Comparison of ENCODE assay signal across 24 cellular contexts in genomic region chr2:14678754-14679153, GRCh38. TPM values are rescaled to one million over a fixed set of nuclear protein-coding genes. Genes with fewer than 3 reads are reported as not detected.
DNase-seq lines count a peak whose midpoint lies in the region; ATAC-seq, FAIRE-seq and TF ChIP-seq lines count a peak whose summit lies in the region.
"Had no signal": no experiment of that assay in that cellular context is flagged by ENCODE, and none has a peak within 500 bp of the region (broad histone marks: within the 10 kb centered on the region; RNA-seq: fewer than 3 reads in every experiment).

No MANE protein-coding gene starts in this region.

- intact Hi-C loops in mucosa of descending colon (cut with DNase I, micrococcal nuclease): no loop called here
- intact Hi-C loops in HepG2 (cut with micrococcal nuclease; ENCODE audit: unreplicated experiment): no loop called here

- no peak for TF ChIP-seq RAD21 in HepG2 (CRISPR knock-in tag; IDR thresholded peaks at IDR 0.05)

- POLR2A ChIA-PET in HepG2 (lab: Yijun Ruan, JAX): no interaction called here

- H3K9me3 ChIP-seq in mucosa of descending colon (no peaks in the 10 kb centered on the region), HepG2 (ENCODE audit: low read length) (0 out of 2 replicates have a peak, but pooled peaks cover 7% of the 10 kb centered on the region)
- H3K9me3 ChIP-seq: SK-N-SH had no signal

- H3K27ac ChIP-seq in HepG2 (ENCODE audit: extremely low read length, insufficient read depth, low read length): no peak overlapping the region

- H3K79me2 ChIP-seq in HepG2 (ENCODE audit: insufficient read depth, low read length): no peaks in the 10 kb centered on the region

- H3K9ac ChIP-seq in HepG2 (ENCODE audit: insufficient read depth, low read depth, low read length): no peak overlapping the region
- H3K9ac ChIP-seq: SK-N-SH had no signal

- peak; percentile 10 for ATAC-seq in mucosa of descending colon
- no peak for ATAC-seq in HG03139 (IDR thresholded peaks at IDR 0.05; ENCODE audit: unreplicated experiment)
- no peak for ATAC-seq in HepG2
- ATAC-seq: K562, Panc1 had no signal

- H2AFZ ChIP-seq in HepG2 (ENCODE audit: low read length): no peak overlapping the region

- H3K27me3 ChIP-seq in HepG2 (ENCODE audit: control insufficient read depth in 1 of 2, insufficient read depth in 2 of 2, low read length in 2 of 2): no peaks in the 10 kb centered on the region

- FAIRE-seq in HepG2 (lab: Jason Lieb, UNC): no peak
- FAIRE-seq: A204.1, K562 had no signal

- no peak for TF ChIP-seq POLR2A in HepG2 (IDR thresholded peaks at IDR 0.05; ENCODE audit: insufficient read depth in 1 of 2, low read depth in 2 of 2, low read length in 2 of 2)

- in situ Hi-C loops in HepG2 (cut with HindIII; ENCODE audit: extremely low pct_ligation_motif_present, low pct_unique_long_range_greater_than_20kb): no loop called here

- H4K20me1 ChIP-seq in HepG2 (ENCODE audit: insufficient read depth, low read length): no peaks in the 10 kb centered on the region

- TF ChIP-seq CTCF in AG10803 (conservative IDR thresholded peaks at IDR 0.05; ENCODE audit: low read length) (no peak), mucosa of descending colon (IDR thresholded peaks at IDR 0.05) (no peak), HepG2 (CRISPR knock-in tag; IDR thresholded peaks at IDR 0.05) (no peak)

- CTCF ChIA-PET in HepG2 (lab: Yijun Ruan, JAX; ENCODE audit: low intra/inter-chr PET ratio, low total read pairs): no interaction called here

- H3K4me1 ChIP-seq in mucosa of descending colon (ENCODE audit: low read depth) (no peaks in the 10 kb centered on the region), HepG2 (ENCODE audit: insufficient read depth, low read length) (no peaks in the 10 kb centered on the region)

- no peak overlapping the region for H3K4me2 ChIP-seq in HepG2 (ENCODE audit: low read depth, low read length)
- H3K4me2 ChIP-seq: SK-N-SH had no signal

- H3K36me3 ChIP-seq in mucosa of descending colon (ENCODE audit: low read depth) (no peaks in the 10 kb centered on the region), HepG2 (replicated peaks in 1 of 2; ENCODE audit: control insufficient read depth in 1 of 2, insufficient read depth in 2 of 2, low read length in 2 of 2) (no peaks in the 10 kb centered on the region)

- BruUV-seq in HepG2 (replicated peaks; lab: Mats Ljungman, UMichigan): no TSS peak

- TF ChIP-seq EP300 in HepG2 (IDR thresholded peaks at IDR 0.05; ENCODE audit: low read depth in 2 of 2, low read length in 2 of 2) (no peak), HepG2 (CRISPR knock-in tag; IDR thresholded peaks at IDR 0.05; ENCODE audit: borderline replicate concordance) (no peak)

- H3K4me3 ChIP-seq in AG10803 (ENCODE audit: low read length): no peak overlapping the region
- no peak overlapping the region for H3K4me3 ChIP-seq in mucosa of descending colon
- H3K4me3 ChIP-seq in HepG2 (replicated peaks in 1 of 3; ENCODE audit: insufficient read depth in 1 of 3, low read depth in 2 of 3, low read length in 3 of 3): no peak overlapping the region
- H3K4me3 ChIP-seq: K562 had no signal

- DNase-seq in AG10803 (ENCODE audit: low read depth) (peak; percentile 30), HT1080 (ENCODE audit: low read depth) (peak; percentile 24), fibroblast of gingiva (ENCODE audit: low read depth) (peak; percentile 45), mucosa of descending colon (no peak), HepG2 (ENCODE audit: low spot score) (no peak), LoVo (ENCODE audit: low spot score) (no peak), NCI-H1930 (lab: John Stamatoyannopoulos, UW) (no peak)
- DNase-seq: AML-193; Calu3; CD4-positive, CD25-positive, alpha-beta regulatory T cell; DMS79 treated with DMSO at 0.1 percent for 48 hours; GDM1; NCI-H1092 treated with DMSO at 0.1 percent for 48 hours; NCI-H187; NCI-H2171; NCI-H510A; NCI-H82; Right ventricle myocardium superior; SK-N-SH; T-helper 1 cell had no signal

TF ChIP-seq in HepG2, 621 proteins besides CTCF, POLR2A, EP300 and RAD21:
- no peak for TF ChIP-seq ZNF589 (CRISPR knock-in tag; conservative IDR thresholded peaks at IDR 0.05)
- no peak for TF ChIP-seq ISX (CRISPR knock-in tag; conservative IDR thresholded peaks at IDR 0.05)
- no peak for TF ChIP-seq RBM39 (IDR thresholded peaks at IDR 0.05; ENCODE audit: low read depth, low read length, poor library complexity, severe bottlenecking)
- no peak for TF ChIP-seq HMGXB3 (CRISPR knock-in tag; IDR thresholded peaks at IDR 0.05; ENCODE audit: borderline replicate concordance)
- no peak for TF ChIP-seq DMAP1 (CRISPR knock-in tag; IDR thresholded peaks at IDR 0.05)
- no peak for TF ChIP-seq ARHGAP35 (CRISPR knock-in tag; IDR thresholded peaks at IDR 0.05; ENCODE audit: borderline replicate concordance)
- TF ChIP-seq ZBTB7A (CRISPR knock-in tag; IDR thresholded peaks at IDR 0.05): no peak
- TF ChIP-seq ZFP36L1 (CRISPR knock-in tag; IDR thresholded peaks at IDR 0.05): no peak

RNA-seq across cellular contexts. Expression of gene LRATD1, which starts 46.2 kb away (rescaled TPM):
- 8.2 and 11.1 TPM in 2 replicates for total RNA-seq in HT1080 (2014; rRNA removed; shearing (Covaris generic))
- 6.7 and 6.8 TPM in 2 replicates for polyA plus RNA-seq in HT1080 (2015; cell fraction: cytosol; rRNA removed)
- 8.8 and 10.6 TPM in 2 replicates for polyA plus RNA-seq in HT1080 (2015; cell fraction: nucleus; rRNA removed)
- total RNA-seq in mucosa of descending colon (100 to 1,000 TPM in 2 of 3 donors, 10 to 100 TPM in 1; 59.5 to 157 (median 139) TPM), HepG2 (2016; rRNA removed; fragmentation: Illumina TruSeq; extraction: Trizol) (not detected in 2 replicates)
- total RNA-seq in HepG2 (2016; cell fraction: cytosol; rRNA removed; fragmentation: Illumina TruSeq; extraction: Trizol; ENCODE audit: low read depth): not detected in 2 replicates
- total RNA-seq in HepG2 (2016; cell fraction: insoluble cytoplasmic fraction; rRNA removed; fragmentation: Illumina TruSeq; extraction: Trizol): not detected in 2 replicates
- not detected in 2 replicates for total RNA-seq in HepG2 (2016; cell fraction: membrane; rRNA removed; fragmentation: Illumina TruSeq; extraction: Trizol)
- not detected in 2 replicates for total RNA-seq in HepG2 (2016; cell fraction: nucleus; rRNA removed; fragmentation: Illumina TruSeq; extraction: Trizol)
- polyA plus RNA-seq in HepG2 (2011; rRNA removed): 0.04 and 0.07 TPM in 2 replicates
- 0.04 TPM in 1 of 2 replicates, not detected in the other for polyA plus RNA-seq in HepG2 (2011; cell fraction: cytosol; rRNA removed)
- polyA plus RNA-seq in HepG2 (2011; cell fraction: nucleus; rRNA removed): 0.03 and 0.14 TPM in 2 replicates
- polyA plus RNA-seq in HepG2 (2012): not detected in 2 replicates
- not detected in 2 replicates for polyA plus RNA-seq in HepG2 (2016; cell fraction: cytosol; fragmentation: Illumina TruSeq; extraction: Trizol; ENCODE audit: low read depth)
- polyA plus RNA-seq in HepG2 (2016; cell fraction: insoluble cytoplasmic fraction; fragmentation: Illumina TruSeq; extraction: Trizol; ENCODE audit: low read depth): not detected in 2 replicates
- not detected in 2 replicates for polyA plus RNA-seq in HepG2 (2016; cell fraction: membrane; fragmentation: Illumina TruSeq; extraction: Trizol; ENCODE audit: low read depth)
- not detected in 2 replicates for polyA plus RNA-seq in HepG2 (2016; cell fraction: nucleus; fragmentation: Illumina TruSeq; extraction: Trizol; ENCODE audit: insufficient read depth, low read depth)
- 0.04 TPM in 1 of 2 replicates, not detected in the other for polyA minus RNA-seq in HepG2 (2011; rRNA and poly(A)+ RNA removed; ENCODE audit: low replicate concordance)
- polyA minus RNA-seq in HepG2 (2011; cell fraction: cytosol; rRNA and poly(A)+ RNA removed): not detected in 2 replicates
- 0.13 and 0.25 TPM in 2 replicates for polyA minus RNA-seq in HepG2 (2011; cell fraction: nucleus; rRNA and poly(A)+ RNA removed)
- total RNA-seq: CD4-positive, CD25-positive, alpha-beta regulatory T cell had no signal
- polyA plus RNA-seq: CD4-positive, CD25-positive, alpha-beta regulatory T cell had no signal

Comparison
In these comparisons a context has a peak if more than half of its experiments do, and no peak if none do; other contexts are left out.
1. DNase-seq: peak in AG10803 (single experiment), HT1080 (single experiment) and fibroblast of gingiva (single experiment); none in mucosa of descending colon (0 of 3), HepG2 (single experiment), LoVo (single experiment) and NCI-H1930 (0 of 2).